ENCODE assay signal across 20 cellular contexts in the genomic region with DNA sequence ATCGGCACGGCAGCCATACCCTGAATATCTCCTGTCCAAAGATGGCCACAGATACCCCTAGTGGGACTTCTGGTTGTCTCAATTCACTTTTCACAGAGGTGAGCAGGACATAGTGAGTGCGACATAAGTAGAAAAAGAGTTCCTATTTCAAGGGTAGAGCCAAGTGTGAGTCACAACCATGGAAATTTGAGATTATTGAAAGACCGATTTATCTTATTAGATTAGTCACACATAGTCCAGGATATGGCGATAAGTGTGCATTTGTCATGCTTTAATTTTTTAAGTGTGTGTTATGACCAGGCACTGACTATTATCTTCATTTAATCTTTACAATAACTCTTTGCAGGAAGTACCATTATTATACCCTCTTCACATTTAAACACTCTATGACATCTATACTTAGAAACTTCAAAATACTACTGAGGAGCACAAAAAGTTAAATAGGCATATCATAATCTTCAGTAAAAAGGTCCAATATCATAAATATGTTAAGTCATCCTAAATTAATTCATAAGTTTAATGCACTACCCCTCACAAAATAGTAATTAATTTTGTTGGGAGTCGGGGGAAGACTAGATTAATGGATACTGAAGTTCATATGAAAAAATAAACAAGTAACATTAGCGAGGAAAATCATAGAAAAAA. TPM values are rescaled to one million over a fixed set of nuclear protein-coding genes. Genes with fewer than 3 reads are reported as not detected.
A peak's percentile ranks its signal among the peaks of the same experiment; 100 is the strongest.
DNase-seq lines count a peak whose midpoint lies in the region; ATAC-seq, FAIRE-seq and TF ChIP-seq lines count a peak whose summit lies in the region.
"Had no signal": no experiment of that assay in that cellular context is flagged by ENCODE, and none has a peak within 500 bp of the region (broad histone marks: within the 10 kb centered on the region; RNA-seq: fewer than 3 reads in every experiment).

No MANE protein-coding gene starts in this region.

- H3K9me3 Mint-ChIP-seq in astrocyte (ENCODE audit: unreplicated experiment) = peaks cover 3% of the 10 kb centered on the region
- H3K9me3 Mint-ChIP-seq: central memory CD8-positive, alpha-beta T cell; T-helper 1 cell treated with Interleukin-12 subunit alpha and Interleukin-12 subunit beta and Interleukin-4 antibody, amounts not matched to agents 30 μg/mL and 1 μg/mL, for 36 hours had no signal

- WGBS in IMR-90 (ENCODE audit: extremely low coverage in 2 of 2, insufficient read length in 1 of 2), 2 experiments = no CpG with 5 or more reads among the region's 7 CpGs

- peak overlapping the region; percentile 69; the same call in 1 of the 2 replicates for H3K18ac ChIP-seq in IMR-90 (ENCODE audit: low read depth, low read length)

- POLR2A ChIA-PET in IMR-90 (lab: Charles Lee; ENCODE audit: unreplicated experiment) = no interaction called here

- no peak overlapping the region for H3K23ac ChIP-seq in IMR-90 (ENCODE audit: low read depth, low read length)

- H3K4me1 Mint-ChIP-seq in astrocyte (ENCODE audit: low read depth, unreplicated experiment) = peaks cover 3% of the 10 kb centered on the region
- H3K4me1 Mint-ChIP-seq: B cell; central memory CD8-positive, alpha-beta T cell had no signal

- H2AK5ac ChIP-seq in IMR-90 (ENCODE audit: low read depth, low read length) = peak overlapping the region; percentile 69; the same call in 1 of the 2 replicates

- H3K4me3 ChIP-seq in IMR-90 (ENCODE audit: insufficient read depth, low read depth, low read length) (no peak overlapping the region), astrocyte (ENCODE audit: insufficient read depth, low read depth, low read length) (no peak overlapping the region)
- H3K4me3 ChIP-seq: GM12878, Peyer's patch had no signal

- peak overlapping the region; percentile 86; the same call in 1 of the 2 replicates for H2BK20ac ChIP-seq in IMR-90 (ENCODE audit: low read depth, low read length)

- H3K27me3 Mint-ChIP-seq in astrocyte (ENCODE audit: low read depth, unreplicated experiment) = no peaks in the 10 kb centered on the region
- H3K27me3 Mint-ChIP-seq: B cell; central memory CD8-positive, alpha-beta T cell had no signal

- H3K4ac ChIP-seq in IMR-90 (ENCODE audit: low read depth, low read length) = peak overlapping the region; percentile 39; the same call in 1 of the 2 replicates

- peak overlapping the region; percentile 70; the same call in 1 of the 2 replicates for H3K14ac ChIP-seq in IMR-90 (replicated peaks; ENCODE audit: low read depth, low read length)

- no peak overlapping the region for H2AK9ac ChIP-seq in IMR-90 (replicated peaks; ENCODE audit: low read depth, low read length, poor library complexity)

- H2BK120ac ChIP-seq in IMR-90 (ENCODE audit: low read depth, low read length) = peak overlapping the region; percentile 49

- H3K9ac ChIP-seq in IMR-90 (ENCODE audit: low read depth, low read length) = no peak overlapping the region
- no peak overlapping the region for H3K9ac ChIP-seq in astrocyte (ENCODE audit: low read length)

- FAIRE-seq in astrocyte (lab: Jason Lieb, UNC) = no peak
- FAIRE-seq: GM12878 had no signal

- no peak for TF ChIP-seq RAD21 in IMR-90 (IDR thresholded peaks at IDR 0.05; ENCODE audit: low read length)

- H3K9me1 ChIP-seq in IMR-90 (ENCODE audit: insufficient read depth, low read length) = no peaks in the 10 kb centered on the region; the same call in none of the 2 replicates

- H3K36me3 ChIP-seq in IMR-90 (ENCODE audit: control insufficient read depth, insufficient read depth, low read length) (no peaks in the 10 kb centered on the region), astrocyte (ENCODE audit: insufficient read depth, low read length) (no peaks in the 10 kb centered on the region)
- H3K36me3 ChIP-seq: Peyer's patch had no signal

- no peak for TF ChIP-seq POLR2A in IMR-90 (IDR thresholded peaks at IDR 0.05; ENCODE audit: low read depth, low read length)

- peak overlapping the region; percentile 34 for H2BK5ac ChIP-seq in IMR-90 (ENCODE audit: low read depth, low read length, poor library complexity, severe bottlenecking)

- H3K27ac Mint-ChIP-seq in astrocyte (ENCODE audit: unreplicated experiment) = no peak overlapping the region
- H3K27ac Mint-ChIP-seq: activated naive CD4-positive, alpha-beta T cell treated with anti-CD3 and anti-CD28 coated beads, Interleukin-2, amount 50 U/mL, for 72 hours; B cell; T-helper 1 cell treated with Interleukin-12 subunit alpha and Interleukin-12 subunit beta and Interleukin-4 antibody, amounts not matched to agents 30 μg/mL and 1 μg/mL, for 36 hours had no signal

- dilution Hi-C loops in IMR-90 (cut with HindIII; ENCODE audit: low sequenced_read_pairs, unreplicated experiment) = no loop called here

- TF ChIP-seq CTCF in IMR-90 (conservative IDR thresholded peaks at IDR 0.05; ENCODE audit: low read depth, low read length) (no peak), astrocyte (IDR thresholded peaks at IDR 0.05; ENCODE audit: insufficient read depth, low read depth, low read length) (no peak)

- in situ Hi-C loops in IMR-90 (cut with MboI; ENCODE audit: low sequenced_read_pairs) = no loop called here

- no peak overlapping the region for H3K4me3 Mint-ChIP-seq in astrocyte (ENCODE audit: unreplicated experiment)
- H3K4me3 Mint-ChIP-seq: B cell; central memory CD8-positive, alpha-beta T cell; T-helper 1 cell treated with Interleukin-12 subunit alpha and Interleukin-12 subunit beta and Interleukin-4 antibody, amounts not matched to agents 30 μg/mL and 1 μg/mL, for 36 hours had no signal

- peak overlapping the region; percentile 5 to 72; a peak in 2 of 4 replicates for H4K8ac ChIP-seq in IMR-90 (ENCODE audit: low read depth in 2 of 2, low read length in 2 of 2)

- H3K36me3 Mint-ChIP-seq in astrocyte (ENCODE audit: low read depth, unreplicated experiment) = no peaks in the 10 kb centered on the region

- no peak overlapping the region for H3K56ac ChIP-seq in IMR-90 (ENCODE audit: extremely low read depth, insufficient read depth, low read length)

- H3K4me1 ChIP-seq in IMR-90 (ENCODE audit: control insufficient read depth, insufficient read depth, low read length) (peaks cover 18% of the 10 kb centered on the region), astrocyte (ENCODE audit: insufficient read depth, low read length) (peaks cover 21% of the 10 kb centered on the region)
- H3K4me1 ChIP-seq: Peyer's patch had no signal

- peak overlapping the region; percentile 42; the same call in 1 of the 2 replicates for H4K5ac ChIP-seq in IMR-90 (ENCODE audit: low read depth, low read length)

- no peaks in the 10 kb centered on the region for H3K27me3 ChIP-seq in IMR-90 (ENCODE audit: control insufficient read depth, insufficient read depth, low read length)
- H3K27me3 ChIP-seq in astrocyte (ENCODE audit: insufficient read depth, low read length) = no peaks in the 10 kb centered on the region
- H3K27me3 ChIP-seq: Peyer's patch had no signal

- H4K91ac ChIP-seq in IMR-90 (ENCODE audit: insufficient read depth, low read depth, low read length) = no peak overlapping the region; the same call in 1 of the 2 replicates

- CTCF ChIA-PET in IMR-90 (lab: Yijun Ruan, JAX) = no interaction called here

- ATAC-seq in IMR-90 (ENCODE audit: low read depth) (no peak), HG03520 (IDR thresholded peaks at IDR 0.05; ENCODE audit: unreplicated experiment) (no peak)
- ATAC-seq: activated naive CD4-positive, alpha-beta T cell treated with anti-CD3 and anti-CD28 coated beads, Interleukin-2, amount 50 U/mL, for 72 hours; GM12878; stimulated activated naive CD8-positive, alpha-beta T cell treated with anti-CD3 and anti-CD28 coated beads, Interleukin-15, Interleukin-2, amounts not matched to agents 100 U/mL and 50 U/mL, for 24 hours had no signal

- peak overlapping the region; percentile 81; the same call in 1 of the 3 replicates for H2BK15ac ChIP-seq in IMR-90 (ENCODE audit: low read depth, low read length)

- intact Hi-C loops in IMR-90 (cut with micrococcal nuclease) = no loop called here

- H3K27ac ChIP-seq in IMR-90 (ENCODE audit: insufficient read depth, low read length) (no peak overlapping the region), astrocyte (ENCODE audit: low read depth, low read length) (no peak overlapping the region)
- H3K27ac ChIP-seq: HL-60, Peyer's patch had no signal

- H4K20me1 ChIP-seq in IMR-90 (ENCODE audit: insufficient read depth, low read length) (no peaks in the 10 kb centered on the region), astrocyte (ENCODE audit: insufficient read depth, low read length) (no peaks in the 10 kb centered on the region)

- H3K4me2 ChIP-seq in IMR-90 (ENCODE audit: low read depth, low read length) = no peak overlapping the region
- H3K4me2 ChIP-seq in astrocyte (ENCODE audit: low read length) = peak overlapping the region; percentile 29

- BruUV-seq in IMR-90 (replicated peaks; lab: Mats Ljungman, UMichigan) = no TSS peak

- DNase-seq in DMS79 (lab: John Stamatoyannopoulos, UW) (peak; percentile 30), IMR-90 (peak; percentile 88), astrocyte (ENCODE audit: low read depth) (peak; percentile 91), iris pigment epithelial cell (ENCODE audit: low read depth) (peak; percentile 58), Ammon's horn (ENCODE audit: low spot score) (no peak), NK-92 (lab: John Stamatoyannopoulos, UW; ENCODE audit: unreplicated experiment) (no peak)
- no peak for DNase-seq in activated CD4-positive, alpha-beta T cell treated with anti-CD3 and anti-CD28 coated beads for 4 hours
- DNase-seq: activated CD4-positive, alpha-beta T cell treated with anti-CD3 and anti-CD28 coated beads for 48 hours; glutamatergic neuron; Kasumi-1; NCI-H524; Peyer's patch; stimulated activated naive CD8-positive, alpha-beta T cell treated with anti-CD3 and anti-CD28 coated beads, Interleukin-15, Interleukin-2, amounts not matched to agents 100 U/mL and 50 U/mL, for 24 hours had no signal

- no peaks in the 10 kb centered on the region for H3K79me2 ChIP-seq in astrocyte (ENCODE audit: insufficient read depth, low read length)

- H3K9me3 ChIP-seq in IMR-90 (ENCODE audit: control insufficient read depth, insufficient read depth, low read length) = no peaks in the 10 kb centered on the region
- no peaks in the 10 kb centered on the region for H3K9me3 ChIP-seq in astrocyte (ENCODE audit: insufficient read depth, low read depth, low read length)
- H3K9me3 ChIP-seq: Peyer's patch had no signal

- no peaks in the 10 kb centered on the region for H3K79me1 ChIP-seq in IMR-90 (ENCODE audit: low read depth in 1 of 2, low read length in 2 of 2)

- no peak overlapping the region for H2AFZ ChIP-seq in IMR-90 (replicated peaks; ENCODE audit: low read length, poor library complexity)
- H2AFZ ChIP-seq in astrocyte (ENCODE audit: low read depth, low read length) = no peak overlapping the region

TF ChIP-seq in IMR-90, 13 proteins besides CTCF, POLR2A, EP300 and RAD21 (continues in another document):
- TF ChIP-seq SMC3 (IDR thresholded peaks at IDR 0.05; ENCODE audit: low read depth, low read length) (no peak), FOS (IDR thresholded peaks at IDR 0.05; ENCODE audit: low read depth, low read length) (peak; percentile 60), RCOR1 (IDR thresholded peaks at IDR 0.05; ENCODE audit: insufficient replicate concordance, low read length) (no peak), CHD1 (IDR thresholded peaks at IDR 0.05; ENCODE audit: low read depth, low read length) (no peak)

RNA-seq across cellular contexts. Expression of a gene that starts 13.4 kb away (rescaled TPM):
- 4.4 and 5.0 TPM in 2 replicates for total RNA-seq in IMR-90 (2012; rRNA removed)
- 12.6 and 14.2 TPM in 2 replicates for polyA plus RNA-seq in IMR-90 (2012; rRNA removed)
- 3.5 and 6.8 TPM in 2 replicates for polyA plus RNA-seq in IMR-90 (2012; cell fraction: cytosol; rRNA removed)
- 29.5 and 108 TPM in 2 replicates for polyA plus RNA-seq in IMR-90 (2012; cell fraction: nucleus; rRNA removed; ENCODE audit: low replicate concordance)
- 16.2 and 16.8 TPM in 2 replicates for total RNA-seq in astrocyte

Comparison
In these comparisons a context has a peak if more than half of its experiments do, and no peak if none do; other contexts are left out.
1. DNase-seq: peak in DMS79 (single experiment), IMR-90 (single experiment), astrocyte (single experiment) and iris pigment epithelial cell (single experiment); none in activated CD4-positive, alpha-beta T cell treated with anti-CD3 and anti-CD28 coated beads for 4 hours (0 of 2), Ammon's horn (single experiment) and NK-92 (single experiment).